ENCODE assay signal across 8 cellular contexts in genomic region chr15:74620636-74621545, GRCh38. TPM values are rescaled to one million over a fixed set of nuclear protein-coding genes. Genes with fewer than 3 reads are reported as not detected.
A peak's percentile ranks its signal among the peaks of the same experiment; 100 is the strongest.
DNase-seq lines count a peak whose midpoint lies in the region; ATAC-seq and TF ChIP-seq lines count a peak whose summit lies in the region.

No MANE protein-coding gene starts in this region.

- ATAC-seq in HG03460 (IDR thresholded peaks at IDR 0.05; ENCODE audit: unreplicated experiment): no peak

- no peaks in the 10 kb centered on the region for H3K9me3 Mint-ChIP-seq in activated CD4-positive, alpha-beta memory T cell treated with anti-CD3 and anti-CD28 coated beads, Interleukin-2, amount 10 ng/mL, durations not matched to agents 7 days and 5 days
- no peaks in the 10 kb centered on the region for H3K9me3 Mint-ChIP-seq in mesothelial cell of epicardium

- TF ChIP-seq CTCF in mesothelial cell of epicardium (IDR thresholded peaks at IDR 0.05; ENCODE audit: unreplicated experiment): peak; percentile 42

- peaks cover 95% of the 10 kb centered on the region for H3K36me3 Mint-ChIP-seq in activated CD4-positive, alpha-beta memory T cell treated with anti-CD3 and anti-CD28 coated beads, Interleukin-2, amount 10 ng/mL, durations not matched to agents 7 days and 5 days (ENCODE audit: low read depth)
- H3K36me3 Mint-ChIP-seq in mesothelial cell of epicardium: peaks cover 22% of the 10 kb centered on the region

- H3K27ac Mint-ChIP-seq in activated CD4-positive, alpha-beta memory T cell treated with anti-CD3 and anti-CD28 coated beads, Interleukin-2, amount 10 ng/mL, durations not matched to agents 7 days and 5 days: peak overlapping the region; percentile 26
- peak overlapping the region; percentile 78 for H3K27ac Mint-ChIP-seq in mesothelial cell of epicardium

- POLR2A ChIA-PET in activated CD4-positive, alpha-beta memory T cell treated with anti-CD3 and anti-CD28 coated beads, Interleukin-2, amount 10 ng/mL, durations not matched to agents 7 days and 5 days (lab: Charles Lee): interaction anchor here (0.7 to 1.1 kb wide), 3 partner anchors 9 to 14 kb away, joined by 3 to 4 read pairs (median 3); no protein-coding TSS in a partner anchor

- CTCF ChIA-PET in activated CD4-positive, alpha-beta memory T cell treated with anti-CD3 and anti-CD28 coated beads, Interleukin-2, amount 10 ng/mL, durations not matched to agents 7 days and 5 days (lab: Charles Lee): interaction anchor here (0.5 to 8.3 kb wide), 18 partner anchors 8 to 326 kb away, joined by 3 to 89 read pairs (median 4); no protein-coding TSS in a partner anchor

- DNase-seq in DMS 273 treated with DMSO at 0.1 percent for 48 hours (lab: John Stamatoyannopoulos, UW) (peak; percentile 16), HCEC 1CT (peak; percentile 68), NCI-H82 treated with DMSO at 0.1 percent for 48 hours (lab: John Stamatoyannopoulos, UW; ENCODE audit: unreplicated experiment) (peak; percentile 41), mesothelial cell of epicardium (ENCODE audit: low spot score in 2 of 2, unreplicated experiment in 2 of 2) (peak in 1 of 2 experiments; percentile 55)
- peak; percentile 82 for DNase-seq in activated CD4-positive, alpha-beta memory T cell treated with anti-CD3 and anti-CD28 coated beads, Interleukin-2, amount 10 ng/mL, durations not matched to agents 7 days and 5 days
- peak; percentile 67 for DNase-seq in effector CD4-positive, alpha-beta T cell
- peak; percentile 81 for DNase-seq in stimulated activated CD8-positive, alpha-beta memory T cell treated with anti-CD3 and anti-CD28 coated beads, Interleukin-4, amount 100 ng/mL, for 48 hours

- H3K4me1 Mint-ChIP-seq in activated CD4-positive, alpha-beta memory T cell treated with anti-CD3 and anti-CD28 coated beads, Interleukin-2, amount 10 ng/mL, durations not matched to agents 7 days and 5 days: peaks cover 61% of the 10 kb centered on the region
- H3K4me1 Mint-ChIP-seq in mesothelial cell of epicardium: peaks cover 23% of the 10 kb centered on the region

- H3K27me3 Mint-ChIP-seq in activated CD4-positive, alpha-beta memory T cell treated with anti-CD3 and anti-CD28 coated beads, Interleukin-2, amount 10 ng/mL, durations not matched to agents 7 days and 5 days: no peaks in the 10 kb centered on the region
- H3K27me3 Mint-ChIP-seq in mesothelial cell of epicardium (ENCODE audit: low read depth): no peaks in the 10 kb centered on the region

- H3K4me3 Mint-ChIP-seq in activated CD4-positive, alpha-beta memory T cell treated with anti-CD3 and anti-CD28 coated beads, Interleukin-2, amount 10 ng/mL, durations not matched to agents 7 days and 5 days: no peak overlapping the region
- no peak overlapping the region for H3K4me3 Mint-ChIP-seq in mesothelial cell of epicardium

RNA-seq across cellular contexts. Expression of gene CLK3, which starts 5.3 kb away (rescaled TPM):
- total RNA-seq in activated CD4-positive, alpha-beta memory T cell treated with anti-CD3 and anti-CD28 coated beads, Interleukin-2, amount 10 ng/mL, durations not matched to agents 7 days and 5 days: 100 to 1,000 TPM; 133 to 136 TPM
- 80.1 to 83.0 TPM (median 80.9 TPM) in 3 replicates for total RNA-seq in mesothelial cell of epicardium
